ENCODE assay signal across 1 cellular context in the genomic region with DNA sequence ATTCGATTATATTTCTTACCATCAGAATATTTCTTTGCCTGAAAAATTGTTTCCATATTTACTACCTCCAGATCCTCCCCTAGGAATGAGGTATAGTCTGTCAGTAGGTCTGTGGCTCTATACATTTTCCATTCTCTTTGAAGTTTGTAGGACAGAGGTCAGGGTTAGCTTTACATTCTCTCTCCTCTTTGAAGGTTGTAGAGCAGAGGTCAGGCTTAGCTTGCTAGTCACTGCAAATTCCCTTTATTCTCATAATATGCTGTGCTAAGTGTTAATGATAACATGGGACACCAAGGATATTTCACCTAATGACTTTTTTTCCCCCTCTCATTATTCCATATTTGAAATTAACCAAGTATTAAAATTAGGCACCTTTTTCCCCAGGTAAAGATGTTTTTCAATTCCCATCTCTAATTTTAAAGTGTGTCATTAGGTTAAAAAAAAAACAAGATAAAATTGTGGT.
TF ChIP-seq lines count a peak whose summit lies in the region.

No MANE protein-coding gene starts in this region.

TF ChIP-seq in HepG2, 621 proteins besides CTCF, POLR2A, EP300 and RAD21 (continued from another document and continues in another):
- TF ChIP-seq AGO1 (IDR thresholded peaks at IDR 0.05; ENCODE audit: low read depth, low read length, poor library complexity, severe bottlenecking) (no peak), NRL (CRISPR knock-in tag; IDR thresholded peaks at IDR 0.05; ENCODE audit: borderline replicate concordance) (no peak), SAFB2 (CRISPR knock-in tag; IDR thresholded peaks at IDR 0.05; ENCODE audit: borderline replicate concordance, low read depth) (no peak), ZNF230 (CRISPR knock-in tag; IDR thresholded peaks at IDR 0.05) (no peak), SOX13 (IDR thresholded peaks at IDR 0.05) (0 out of 2 replicates have a peak, but pooled peaks have one; percentile 55), SOX13 (CRISPR knock-in tag; conservative IDR thresholded peaks at IDR 0.05 in 1 of 2, IDR thresholded peaks at IDR 0.05 in 1 of 2) (peak in 1 of 2 experiments; percentile 94; a peak in 2 of 4 replicates), DMAP1 (CRISPR knock-in tag; IDR thresholded peaks at IDR 0.05) (no peak), FOXO1 (CRISPR knock-in tag; IDR thresholded peaks at IDR 0.05) (peak; percentile 71; the same call in 1 of the 2 replicates), ZNF75D (CRISPR knock-in tag; IDR thresholded peaks at IDR 0.05; ENCODE audit: borderline replicate concordance) (no peak), SMAD9 (CRISPR knock-in tag; IDR thresholded peaks at IDR 0.05) (no peak), ISL2 (CRISPR knock-in tag; IDR thresholded peaks at IDR 0.05) (peak; percentile 95), JUN (CRISPR knock-in tag; IDR thresholded peaks at IDR 0.05) (peak; percentile 61; the same call in 1 of the 2 replicates), MYNN (CRISPR knock-in tag; IDR thresholded peaks at IDR 0.05; ENCODE audit: low read depth) (no peak), HCFC1 (IDR thresholded peaks at IDR 0.05; ENCODE audit: low read depth, low read length) (no peak), HMG20B (CRISPR knock-in tag; conservative IDR thresholded peaks at IDR 0.05) (peak; percentile 73), NONO (IDR thresholded peaks at IDR 0.05) (no peak), NONO (CRISPR knock-in tag; conservative IDR thresholded peaks at IDR 0.05) (no peak), ZMYM2 (CRISPR knock-in tag; IDR thresholded peaks at IDR 0.05) (no peak), ZNF615 (CRISPR knock-in tag; IDR thresholded peaks at IDR 0.05; ENCODE audit: borderline replicate concordance) (no peak), ZNF556 (CRISPR knock-in tag; IDR thresholded peaks at IDR 0.05; ENCODE audit: borderline replicate concordance) (no peak)
- TF ChIP-seq, protein P1, sequence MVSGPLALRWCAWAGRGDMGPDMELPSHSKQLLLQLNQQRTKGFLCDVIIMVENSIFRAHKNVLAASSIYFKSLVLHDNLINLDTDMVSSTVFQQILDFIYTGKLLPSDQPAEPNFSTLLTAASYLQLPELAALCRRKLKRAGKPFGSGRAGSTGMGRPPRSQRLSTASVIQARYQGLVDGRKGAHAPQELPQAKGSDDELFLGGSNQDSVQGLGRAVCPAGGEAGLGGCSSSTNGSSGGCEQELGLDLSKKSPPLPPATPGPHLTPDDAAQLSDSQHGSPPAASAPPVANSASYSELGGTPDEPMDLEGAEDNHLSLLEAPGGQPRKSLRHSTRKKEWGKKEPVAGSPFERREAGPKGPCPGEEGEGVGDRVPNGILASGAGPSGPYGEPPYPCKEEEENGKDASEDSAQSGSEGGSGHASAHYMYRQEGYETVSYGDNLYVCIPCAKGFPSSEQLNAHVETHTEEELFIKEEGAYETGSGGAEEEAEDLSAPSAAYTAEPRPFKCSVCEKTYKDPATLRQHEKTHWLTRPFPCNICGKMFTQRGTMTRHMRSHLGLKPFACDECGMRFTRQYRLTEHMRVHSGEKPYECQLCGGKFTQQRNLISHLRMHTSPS (CRISPR knock-in tag; IDR thresholded peaks at IDR 0.05; ENCODE audit: low read depth), result no peak
- TF ChIP-seq, protein P2, sequence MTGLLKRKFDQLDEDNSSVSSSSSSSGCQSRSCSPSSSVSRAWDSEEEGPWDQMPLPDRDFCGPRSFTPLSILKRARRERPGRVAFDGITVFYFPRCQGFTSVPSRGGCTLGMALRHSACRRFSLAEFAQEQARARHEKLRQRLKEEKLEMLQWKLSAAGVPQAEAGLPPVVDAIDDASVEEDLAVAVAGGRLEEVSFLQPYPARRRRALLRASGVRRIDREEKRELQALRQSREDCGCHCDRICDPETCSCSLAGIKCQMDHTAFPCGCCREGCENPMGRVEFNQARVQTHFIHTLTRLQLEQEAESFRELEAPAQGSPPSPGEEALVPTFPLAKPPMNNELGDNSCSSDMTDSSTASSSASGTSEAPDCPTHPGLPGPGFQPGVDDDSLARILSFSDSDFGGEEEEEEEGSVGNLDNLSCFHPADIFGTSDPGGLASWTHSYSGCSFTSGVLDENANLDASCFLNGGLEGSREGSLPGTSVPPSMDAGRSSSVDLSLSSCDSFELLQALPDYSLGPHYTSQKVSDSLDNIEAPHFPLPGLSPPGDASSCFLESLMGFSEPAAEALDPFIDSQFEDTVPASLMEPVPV (CRISPR knock-in tag; IDR thresholded peaks at IDR 0.05), result peak; percentile 46; the same call in 1 of the 2 replicates
- TF ChIP-seq, protein P3, sequence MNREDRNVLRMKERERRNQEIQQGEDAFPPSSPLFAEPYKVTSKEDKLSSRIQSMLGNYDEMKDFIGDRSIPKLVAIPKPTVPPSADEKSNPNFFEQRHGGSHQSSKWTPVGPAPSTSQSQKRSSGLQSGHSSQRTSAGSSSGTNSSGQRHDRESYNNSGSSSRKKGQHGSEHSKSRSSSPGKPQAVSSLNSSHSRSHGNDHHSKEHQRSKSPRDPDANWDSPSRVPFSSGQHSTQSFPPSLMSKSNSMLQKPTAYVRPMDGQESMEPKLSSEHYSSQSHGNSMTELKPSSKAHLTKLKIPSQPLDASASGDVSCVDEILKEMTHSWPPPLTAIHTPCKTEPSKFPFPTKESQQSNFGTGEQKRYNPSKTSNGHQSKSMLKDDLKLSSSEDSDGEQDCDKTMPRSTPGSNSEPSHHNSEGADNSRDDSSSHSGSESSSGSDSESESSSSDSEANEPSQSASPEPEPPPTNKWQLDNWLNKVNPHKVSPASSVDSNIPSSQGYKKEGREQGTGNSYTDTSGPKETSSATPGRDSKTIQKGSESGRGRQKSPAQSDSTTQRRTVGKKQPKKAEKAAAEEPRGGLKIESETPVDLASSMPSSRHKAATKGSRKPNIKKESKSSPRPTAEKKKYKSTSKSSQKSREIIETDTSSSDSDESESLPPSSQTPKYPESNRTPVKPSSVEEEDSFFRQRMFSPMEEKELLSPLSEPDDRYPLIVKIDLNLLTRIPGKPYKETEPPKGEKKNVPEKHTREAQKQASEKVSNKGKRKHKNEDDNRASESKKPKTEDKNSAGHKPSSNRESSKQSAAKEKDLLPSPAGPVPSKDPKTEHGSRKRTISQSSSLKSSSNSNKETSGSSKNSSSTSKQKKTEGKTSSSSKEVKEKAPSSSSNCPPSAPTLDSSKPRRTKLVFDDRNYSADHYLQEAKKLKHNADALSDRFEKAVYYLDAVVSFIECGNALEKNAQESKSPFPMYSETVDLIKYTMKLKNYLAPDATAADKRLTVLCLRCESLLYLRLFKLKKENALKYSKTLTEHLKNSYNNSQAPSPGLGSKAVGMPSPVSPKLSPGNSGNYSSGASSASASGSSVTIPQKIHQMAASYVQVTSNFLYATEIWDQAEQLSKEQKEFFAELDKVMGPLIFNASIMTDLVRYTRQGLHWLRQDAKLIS (CRISPR knock-in tag; IDR thresholded peaks at IDR 0.05), result no peak
- TF ChIP-seq, protein P4, sequence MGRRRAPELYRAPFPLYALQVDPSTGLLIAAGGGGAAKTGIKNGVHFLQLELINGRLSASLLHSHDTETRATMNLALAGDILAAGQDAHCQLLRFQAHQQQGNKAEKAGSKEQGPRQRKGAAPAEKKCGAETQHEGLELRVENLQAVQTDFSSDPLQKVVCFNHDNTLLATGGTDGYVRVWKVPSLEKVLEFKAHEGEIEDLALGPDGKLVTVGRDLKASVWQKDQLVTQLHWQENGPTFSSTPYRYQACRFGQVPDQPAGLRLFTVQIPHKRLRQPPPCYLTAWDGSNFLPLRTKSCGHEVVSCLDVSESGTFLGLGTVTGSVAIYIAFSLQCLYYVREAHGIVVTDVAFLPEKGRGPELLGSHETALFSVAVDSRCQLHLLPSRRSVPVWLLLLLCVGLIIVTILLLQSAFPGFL (CRISPR knock-in tag; IDR thresholded peaks at IDR 0.05), result no peak
- TF ChIP-seq, protein P5, sequence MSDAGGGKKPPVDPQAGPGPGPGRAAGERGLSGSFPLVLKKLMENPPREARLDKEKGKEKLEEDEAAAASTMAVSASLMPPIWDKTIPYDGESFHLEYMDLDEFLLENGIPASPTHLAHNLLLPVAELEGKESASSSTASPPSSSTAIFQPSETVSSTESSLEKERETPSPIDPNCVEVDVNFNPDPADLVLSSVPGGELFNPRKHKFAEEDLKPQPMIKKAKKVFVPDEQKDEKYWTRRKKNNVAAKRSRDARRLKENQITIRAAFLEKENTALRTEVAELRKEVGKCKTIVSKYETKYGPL (CRISPR knock-in tag; IDR thresholded peaks at IDR 0.05), result no peak
- TF ChIP-seq, protein P6, sequence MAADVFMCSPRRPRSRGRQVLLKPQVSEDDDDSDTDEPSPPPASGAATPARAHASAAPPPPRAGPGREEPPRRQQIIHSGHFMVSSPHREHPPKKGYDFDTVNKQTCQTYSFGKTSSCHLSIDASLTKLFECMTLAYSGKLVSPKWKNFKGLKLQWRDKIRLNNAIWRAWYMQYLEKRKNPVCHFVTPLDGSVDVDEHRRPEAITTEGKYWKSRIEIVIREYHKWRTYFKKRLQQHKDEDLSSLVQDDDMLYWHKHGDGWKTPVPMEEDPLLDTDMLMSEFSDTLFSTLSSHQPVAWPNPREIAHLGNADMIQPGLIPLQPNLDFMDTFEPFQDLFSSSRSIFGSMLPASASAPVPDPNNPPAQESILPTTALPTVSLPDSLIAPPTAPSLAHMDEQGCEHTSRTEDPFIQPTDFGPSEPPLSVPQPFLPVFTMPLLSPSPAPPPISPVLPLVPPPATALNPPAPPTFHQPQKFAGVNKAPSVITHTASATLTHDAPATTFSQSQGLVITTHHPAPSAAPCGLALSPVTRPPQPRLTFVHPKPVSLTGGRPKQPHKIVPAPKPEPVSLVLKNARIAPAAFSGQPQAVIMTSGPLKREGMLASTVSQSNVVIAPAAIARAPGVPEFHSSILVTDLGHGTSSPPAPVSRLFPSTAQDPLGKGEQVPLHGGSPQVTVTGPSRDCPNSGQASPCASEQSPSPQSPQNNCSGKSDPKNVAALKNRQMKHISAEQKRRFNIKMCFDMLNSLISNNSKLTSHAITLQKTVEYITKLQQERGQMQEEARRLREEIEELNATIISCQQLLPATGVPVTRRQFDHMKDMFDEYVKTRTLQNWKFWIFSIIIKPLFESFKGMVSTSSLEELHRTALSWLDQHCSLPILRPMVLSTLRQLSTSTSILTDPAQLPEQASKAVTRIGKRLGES (CRISPR knock-in tag; IDR thresholded peaks at IDR 0.05; ENCODE audit: borderline replicate concordance), result no peak
- TF ChIP-seq, protein P7, sequence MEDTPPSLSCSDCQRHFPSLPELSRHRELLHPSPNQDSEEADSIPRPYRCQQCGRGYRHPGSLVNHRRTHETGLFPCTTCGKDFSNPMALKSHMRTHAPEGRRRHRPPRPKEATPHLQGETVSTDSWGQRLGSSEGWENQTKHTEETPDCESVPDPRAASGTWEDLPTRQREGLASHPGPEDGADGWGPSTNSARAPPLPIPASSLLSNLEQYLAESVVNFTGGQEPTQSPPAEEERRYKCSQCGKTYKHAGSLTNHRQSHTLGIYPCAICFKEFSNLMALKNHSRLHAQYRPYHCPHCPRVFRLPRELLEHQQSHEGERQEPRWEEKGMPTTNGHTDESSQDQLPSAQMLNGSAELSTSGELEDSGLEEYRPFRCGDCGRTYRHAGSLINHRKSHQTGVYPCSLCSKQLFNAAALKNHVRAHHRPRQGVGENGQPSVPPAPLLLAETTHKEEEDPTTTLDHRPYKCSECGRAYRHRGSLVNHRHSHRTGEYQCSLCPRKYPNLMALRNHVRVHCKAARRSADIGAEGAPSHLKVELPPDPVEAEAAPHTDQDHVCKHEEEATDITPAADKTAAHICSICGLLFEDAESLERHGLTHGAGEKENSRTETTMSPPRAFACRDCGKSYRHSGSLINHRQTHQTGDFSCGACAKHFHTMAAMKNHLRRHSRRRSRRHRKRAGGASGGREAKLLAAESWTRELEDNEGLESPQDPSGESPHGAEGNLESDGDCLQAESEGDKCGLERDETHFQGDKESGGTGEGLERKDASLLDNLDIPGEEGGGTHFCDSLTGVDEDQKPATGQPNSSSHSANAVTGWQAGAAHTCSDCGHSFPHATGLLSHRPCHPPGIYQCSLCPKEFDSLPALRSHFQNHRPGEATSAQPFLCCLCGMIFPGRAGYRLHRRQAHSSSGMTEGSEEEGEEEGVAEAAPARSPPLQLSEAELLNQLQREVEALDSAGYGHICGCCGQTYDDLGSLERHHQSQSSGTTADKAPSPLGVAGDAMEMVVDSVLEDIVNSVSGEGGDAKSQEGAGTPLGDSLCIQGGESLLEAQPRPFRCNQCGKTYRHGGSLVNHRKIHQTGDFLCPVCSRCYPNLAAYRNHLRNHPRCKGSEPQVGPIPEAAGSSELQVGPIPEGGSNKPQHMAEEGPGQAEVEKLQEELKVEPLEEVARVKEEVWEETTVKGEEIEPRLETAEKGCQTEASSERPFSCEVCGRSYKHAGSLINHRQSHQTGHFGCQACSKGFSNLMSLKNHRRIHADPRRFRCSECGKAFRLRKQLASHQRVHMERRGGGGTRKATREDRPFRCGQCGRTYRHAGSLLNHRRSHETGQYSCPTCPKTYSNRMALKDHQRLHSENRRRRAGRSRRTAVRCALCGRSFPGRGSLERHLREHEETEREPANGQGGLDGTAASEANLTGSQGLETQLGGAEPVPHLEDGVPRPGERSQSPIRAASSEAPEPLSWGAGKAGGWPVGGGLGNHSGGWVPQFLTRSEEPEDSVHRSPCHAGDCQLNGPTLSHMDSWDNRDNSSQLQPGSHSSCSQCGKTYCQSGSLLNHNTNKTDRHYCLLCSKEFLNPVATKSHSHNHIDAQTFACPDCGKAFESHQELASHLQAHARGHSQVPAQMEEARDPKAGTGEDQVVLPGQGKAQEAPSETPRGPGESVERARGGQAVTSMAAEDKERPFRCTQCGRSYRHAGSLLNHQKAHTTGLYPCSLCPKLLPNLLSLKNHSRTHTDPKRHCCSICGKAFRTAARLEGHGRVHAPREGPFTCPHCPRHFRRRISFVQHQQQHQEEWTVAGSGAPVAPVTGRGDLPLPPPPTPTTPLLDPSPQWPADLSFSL (CRISPR knock-in tag; IDR thresholded peaks at IDR 0.05), result no peak
- TF ChIP-seq, protein P8, sequence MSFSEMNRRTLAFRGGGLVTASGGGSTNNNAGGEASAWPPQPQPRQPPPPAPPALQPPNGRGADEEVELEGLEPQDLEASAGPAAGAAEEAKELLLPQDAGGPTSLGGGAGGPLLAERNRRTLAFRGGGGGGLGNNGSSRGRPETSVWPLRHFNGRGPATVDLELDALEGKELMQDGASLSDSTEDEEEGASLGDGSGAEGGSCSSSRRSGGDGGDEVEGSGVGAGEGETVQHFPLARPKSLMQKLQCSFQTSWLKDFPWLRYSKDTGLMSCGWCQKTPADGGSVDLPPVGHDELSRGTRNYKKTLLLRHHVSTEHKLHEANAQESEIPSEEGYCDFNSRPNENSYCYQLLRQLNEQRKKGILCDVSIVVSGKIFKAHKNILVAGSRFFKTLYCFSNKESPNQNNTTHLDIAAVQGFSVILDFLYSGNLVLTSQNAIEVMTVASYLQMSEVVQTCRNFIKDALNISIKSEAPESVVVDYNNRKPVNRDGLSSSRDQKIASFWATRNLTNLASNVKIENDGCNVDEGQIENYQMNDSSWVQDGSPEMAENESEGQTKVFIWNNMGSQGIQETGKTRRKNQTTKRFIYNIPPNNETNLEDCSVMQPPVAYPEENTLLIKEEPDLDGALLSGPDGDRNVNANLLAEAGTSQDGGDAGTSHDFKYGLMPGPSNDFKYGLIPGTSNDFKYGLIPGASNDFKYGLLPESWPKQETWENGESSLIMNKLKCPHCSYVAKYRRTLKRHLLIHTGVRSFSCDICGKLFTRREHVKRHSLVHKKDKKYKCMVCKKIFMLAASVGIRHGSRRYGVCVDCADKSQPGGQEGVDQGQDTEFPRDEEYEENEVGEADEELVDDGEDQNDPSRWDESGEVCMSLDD (CRISPR knock-in tag; IDR thresholded peaks at IDR 0.05; ENCODE audit: borderline replicate concordance), result no peak
- TF ChIP-seq, protein P9, sequence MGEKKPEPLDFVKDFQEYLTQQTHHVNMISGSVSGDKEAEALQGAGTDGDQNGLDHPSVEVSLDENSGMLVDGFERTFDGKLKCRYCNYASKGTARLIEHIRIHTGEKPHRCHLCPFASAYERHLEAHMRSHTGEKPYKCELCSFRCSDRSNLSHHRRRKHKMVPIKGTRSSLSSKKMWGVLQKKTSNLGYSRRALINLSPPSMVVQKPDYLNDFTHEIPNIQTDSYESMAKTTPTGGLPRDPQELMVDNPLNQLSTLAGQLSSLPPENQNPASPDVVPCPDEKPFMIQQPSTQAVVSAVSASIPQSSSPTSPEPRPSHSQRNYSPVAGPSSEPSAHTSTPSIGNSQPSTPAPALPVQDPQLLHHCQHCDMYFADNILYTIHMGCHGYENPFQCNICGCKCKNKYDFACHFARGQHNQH (CRISPR knock-in tag; IDR thresholded peaks at IDR 0.05), result peak; percentile 88
